In the genomic region with DNA sequence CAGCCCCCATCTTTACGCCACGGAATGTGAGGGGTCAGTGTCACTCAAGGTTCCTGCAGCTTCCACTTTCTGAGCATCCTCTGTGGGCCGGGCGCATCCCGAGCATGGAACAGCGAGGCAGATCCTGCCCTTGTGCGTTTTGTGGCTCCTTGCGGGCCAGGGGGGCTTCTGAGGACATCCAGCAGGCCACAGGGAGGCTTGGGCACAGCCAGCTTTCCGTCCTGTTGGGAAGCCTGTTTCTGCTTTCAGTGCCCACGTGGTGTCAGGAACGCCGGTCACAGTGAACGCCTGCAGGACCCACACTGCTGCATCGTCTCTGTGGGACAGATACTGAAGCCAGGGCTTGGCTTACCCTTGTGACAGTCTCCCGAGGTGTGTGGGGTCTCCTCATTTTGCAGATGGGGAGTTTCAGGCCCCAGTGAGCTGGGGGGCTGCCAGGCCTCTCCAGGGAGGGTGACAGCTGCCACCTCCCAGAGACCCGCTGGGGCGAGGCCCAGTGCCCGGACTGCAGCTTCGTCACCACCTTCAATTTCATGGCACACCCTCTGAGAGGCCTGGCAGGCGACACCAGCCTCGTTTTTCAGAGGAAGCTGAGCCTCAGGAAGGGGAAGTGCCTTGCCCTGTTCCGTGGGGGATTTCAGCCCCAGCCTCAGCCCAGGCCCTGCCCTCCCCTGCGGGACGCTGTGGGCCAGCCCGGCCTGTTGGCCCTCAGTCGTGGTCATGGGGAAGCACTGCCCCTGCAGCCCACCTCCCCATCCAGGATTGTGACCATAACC, we compare ENCODE assay signal across 2 cellular contexts. TPM values are rescaled to one million over a fixed set of nuclear protein-coding genes. Genes with fewer than 3 reads are reported as not detected.
"Had no signal": no experiment of that assay in that cellular context is flagged by ENCODE, and none has a peak within 500 bp of the region (broad histone marks: within the 10 kb centered on the region; RNA-seq: fewer than 3 reads in every experiment).

No MANE protein-coding gene starts in this region.

RNA-seq across cellular contexts. Expression of gene KCNJ12, which starts 29.0 kb away (rescaled TPM):
- total RNA-seq: activated CD8-positive, alpha-beta T cell treated with anti-CD3 and anti-CD28 coated beads, Interleukin-2, amount 10 ng/mL, durations not matched to agents 7 days and 5 days; activated T-helper 1 cell treated with anti-CD3 and anti-CD28 coated beads, Interleukin-12 subunit alpha, Interleukin-12 subunit beta, Interleukin-2, Interleukin-4 antibody, amounts not matched to agents 30 ng/mL and 10 ng/mL and 1 ng/mL, durations not matched to agents 14 hours and 24 hours and 36 hours had no signal
